ENCODE assay signal across 13 cellular contexts in genomic region chr12:14410841-14411569, GRCh38. TPM values are rescaled to one million over a fixed set of nuclear protein-coding genes. Genes with fewer than 3 reads are reported as not detected.
DNase-seq lines count a peak whose midpoint lies in the region; ATAC-seq and TF ChIP-seq lines count a peak whose summit lies in the region.
"Had no signal": no experiment of that assay in that cellular context is flagged by ENCODE, and none has a peak within 500 bp of the region (broad histone marks: within the 10 kb centered on the region; RNA-seq: fewer than 3 reads in every experiment).

No MANE protein-coding gene starts in this region.

- no peak overlapping the region for H3K4me3 ChIP-seq in CD4-positive, alpha-beta memory T cell (ENCODE audit: low read length in 2 of 2)
- H3K4me3 ChIP-seq in fibroblast of mammary gland (ENCODE audit: control insufficient read depth, low read depth, low read length), result no peak overlapping the region
- H3K4me3 ChIP-seq: uterus had no signal

- H3K9me3 ChIP-seq in CD4-positive, alpha-beta memory T cell (ENCODE audit: control insufficient read depth in 1 of 2, low read length in 2 of 2), result no peaks in the 10 kb centered on the region
- H3K9me3 ChIP-seq: Caco-2, uterus had no signal

- H3K27ac Mint-ChIP-seq in CD4-positive, alpha-beta memory T cell, result peak overlapping the region; percentile 5 to 84 (median 32)
- peak overlapping the region; percentile 66 for H3K27ac Mint-ChIP-seq in activated CD4-positive, alpha-beta memory T cell treated with anti-CD3 and anti-CD28 coated beads for 36 hours
- peak overlapping the region in 1 of 7 donors; percentile 16 for H3K27ac Mint-ChIP-seq in CD14-positive monocyte

- intact Hi-C loops in CD4-positive, alpha-beta memory T cell (cut with micrococcal nuclease), result loop anchor here (1.0 kb wide), 2 partner anchors 15 to 21 kb away; no protein-coding TSS in a partner anchor
- intact Hi-C loops in activated CD4-positive, alpha-beta memory T cell treated with anti-CD3 and anti-CD28 coated beads for 36 hours (cut with micrococcal nuclease), result no loop called here
- intact Hi-C loops in CD14-positive monocyte (cut with micrococcal nuclease), result no loop called here

- H3K36me3 Mint-ChIP-seq in CD4-positive, alpha-beta memory T cell, result peaks cover 10 to 11% of the 10 kb centered on the region in 2 donors
- peaks cover 11% of the 10 kb centered on the region for H3K36me3 Mint-ChIP-seq in activated CD4-positive, alpha-beta memory T cell treated with anti-CD3 and anti-CD28 coated beads for 36 hours
- H3K36me3 Mint-ChIP-seq in CD14-positive monocyte, result peaks cover 11 to 12% of the 10 kb centered on the region in 2 donors

- no peaks in the 10 kb centered on the region for H3K27me3 ChIP-seq in CD4-positive, alpha-beta memory T cell (ENCODE audit: insufficient read depth, low read length)
- H3K27me3 ChIP-seq: uterus had no signal

- no peaks in the 10 kb centered on the region for H3K36me3 ChIP-seq in CD4-positive, alpha-beta memory T cell (ENCODE audit: insufficient read depth, low read length)
- H3K36me3 ChIP-seq: uterus had no signal

- TF ChIP-seq CTCF in fibroblast of mammary gland (conservative IDR thresholded peaks at IDR 0.05; ENCODE audit: control insufficient read depth, insufficient read depth, low read depth, low read length), result no peak
- TF ChIP-seq CTCF in CD14-positive monocyte (IDR thresholded peaks at IDR 0.05), result no peak

- peaks cover 50 to 72% (median 60%) of the 10 kb centered on the region in 4 donors for H3K4me1 Mint-ChIP-seq in CD4-positive, alpha-beta memory T cell
- H3K4me1 Mint-ChIP-seq in activated CD4-positive, alpha-beta memory T cell treated with anti-CD3 and anti-CD28 coated beads for 36 hours (ENCODE audit: low read depth), result peaks cover 65% of the 10 kb centered on the region
- peaks cover 16% of the 10 kb centered on the region for H3K4me1 Mint-ChIP-seq in CD14-positive monocyte

- no peak overlapping the region for H3K27ac ChIP-seq in CD4-positive, alpha-beta memory T cell (ENCODE audit: low read depth, low read length)
- H3K27ac ChIP-seq: uterus had no signal

- CTCF ChIA-PET in CD4-positive, alpha-beta memory T cell (lab: Charles Lee; ENCODE audit: partially characterized antibody), result interaction anchor here (1.2 to 7.8 kb wide), 9 partner anchors 9 to 49 kb away, joined by 3 to 125 read pairs (median 4); partner anchors contain the start of gene ATF7IP
- CTCF ChIA-PET in activated CD4-positive, alpha-beta memory T cell treated with anti-CD3 and anti-CD28 coated beads for 36 hours (lab: Charles Lee), result interaction anchor here (1.0 to 1.3 kb wide), 2 partner anchors 42 to 45 kb away, joined by 3 read pairs; partner anchors contain the start of gene ATF7IP

- peak; percentile 50 to 74 (median 65) for DNase-seq in CD4-positive, alpha-beta memory T cell
- peak; percentile 49 for DNase-seq in HT-29 (ENCODE audit: low spot score)
- no peak for DNase-seq in activated CD4-positive, alpha-beta memory T cell treated with anti-CD3 and anti-CD28 coated beads for 36 hours
- peak; percentile 27 for DNase-seq in fibroblast of mammary gland (ENCODE audit: low read depth)
- no peak for DNase-seq in NCI-H1930 (lab: John Stamatoyannopoulos, UW)
- DNase-seq in CD14-positive monocyte (ENCODE audit: low spot score), result no peak
- DNase-seq in NCI-H187 (lab: John Stamatoyannopoulos, UW), result no peak
- DNase-seq: Caco-2, MV-4-11, NCI-H526 treated with DMSO at 0.1 percent for 48 hours, SIG-M5, uterus had no signal

- H3K9me3 Mint-ChIP-seq in CD4-positive, alpha-beta memory T cell, result peaks cover 0 to 2% (median 0%) of the 10 kb centered on the region in 8 donors
- H3K9me3 Mint-ChIP-seq in activated CD4-positive, alpha-beta memory T cell treated with anti-CD3 and anti-CD28 coated beads for 36 hours, result no peaks in the 10 kb centered on the region
- peaks cover 0 to 9% (median 3%) of the 10 kb centered on the region in 7 donors for H3K9me3 Mint-ChIP-seq in CD14-positive monocyte

- POLR2A ChIA-PET in CD4-positive, alpha-beta memory T cell (lab: Charles Lee; ENCODE audit: partially characterized antibody), result interaction anchor here (0.8 to 11.5 kb wide), 7 partner anchors 9 to 153 kb away, joined by 3 to 196 read pairs (median 9); partner anchors contain the start of gene ATF7IP
- POLR2A ChIA-PET in activated CD4-positive, alpha-beta memory T cell treated with anti-CD3 and anti-CD28 coated beads for 36 hours (lab: Charles Lee), result interaction anchor here (1.3 kb wide), 1 partner anchor 16 kb away, joined by 4 read pairs; no protein-coding TSS in a partner anchor

- peaks cover 94% of the 10 kb centered on the region for H3K4me1 ChIP-seq in CD4-positive, alpha-beta memory T cell (ENCODE audit: insufficient read depth, low read length)
- H3K4me1 ChIP-seq: Caco-2, uterus had no signal

- peak overlapping the region in 6 of 8 donors; percentile 31 to 83 (median 58) for H3K4me3 Mint-ChIP-seq in CD4-positive, alpha-beta memory T cell
- H3K4me3 Mint-ChIP-seq in activated CD4-positive, alpha-beta memory T cell treated with anti-CD3 and anti-CD28 coated beads for 36 hours, result peak overlapping the region; percentile 31
- no peak overlapping the region for H3K4me3 Mint-ChIP-seq in CD14-positive monocyte

- no peak for ATAC-seq in GM19023 (IDR thresholded peaks at IDR 0.05; ENCODE audit: unreplicated experiment)

- H3K27me3 Mint-ChIP-seq in CD4-positive, alpha-beta memory T cell, result no peaks in the 10 kb centered on the region
- no peaks in the 10 kb centered on the region for H3K27me3 Mint-ChIP-seq in activated CD4-positive, alpha-beta memory T cell treated with anti-CD3 and anti-CD28 coated beads for 36 hours
- H3K27me3 Mint-ChIP-seq in CD14-positive monocyte (ENCODE audit: low read depth in 3 of 3), result no peaks in the 10 kb centered on the region

RNA-seq across cellular contexts. Expression of gene ATF7IP, which starts 45.5 kb away (rescaled TPM):
- 100 to 1,000 TPM; 209 to 223 TPM for total RNA-seq in CD4-positive, alpha-beta memory T cell
- polyA plus RNA-seq in CD4-positive, alpha-beta memory T cell, result 100 to 1,000 TPM in 1 of 2 donors, 10 to 100 TPM in 1; 87.3 to 103 TPM
- total RNA-seq in HT-29 (2014; rRNA removed; shearing (Covaris generic)), result 10.4 and 11.1 TPM in 2 replicates
- total RNA-seq in activated CD4-positive, alpha-beta memory T cell treated with anti-CD3 and anti-CD28 coated beads for 36 hours, result 10 to 100 TPM; 93.0 to 94.1 TPM
- 10 to 100 TPM; 19.2 to 51.7 TPM for polyA plus RNA-seq in CD14-positive monocyte

Comparison
In these comparisons a context has a peak if more than half of its experiments do, and no peak if none do; other contexts are left out.
1. DNase-seq: peak in CD4-positive, alpha-beta memory T cell (5 of 5), HT-29 (single experiment) and fibroblast of mammary gland (single experiment); none in activated CD4-positive, alpha-beta memory T cell treated with anti-CD3 and anti-CD28 coated beads for 36 hours (single experiment), NCI-H1930 (0 of 2), CD14-positive monocyte (single experiment) and NCI-H187 (0 of 2).
2. H3K4me3 Mint-ChIP-seq: peak in CD4-positive, alpha-beta memory T cell (6 of 8) and activated CD4-positive, alpha-beta memory T cell treated with anti-CD3 and anti-CD28 coated beads for 36 hours (single experiment); none in CD14-positive monocyte (0 of 2).